In the genomic region with DNA sequence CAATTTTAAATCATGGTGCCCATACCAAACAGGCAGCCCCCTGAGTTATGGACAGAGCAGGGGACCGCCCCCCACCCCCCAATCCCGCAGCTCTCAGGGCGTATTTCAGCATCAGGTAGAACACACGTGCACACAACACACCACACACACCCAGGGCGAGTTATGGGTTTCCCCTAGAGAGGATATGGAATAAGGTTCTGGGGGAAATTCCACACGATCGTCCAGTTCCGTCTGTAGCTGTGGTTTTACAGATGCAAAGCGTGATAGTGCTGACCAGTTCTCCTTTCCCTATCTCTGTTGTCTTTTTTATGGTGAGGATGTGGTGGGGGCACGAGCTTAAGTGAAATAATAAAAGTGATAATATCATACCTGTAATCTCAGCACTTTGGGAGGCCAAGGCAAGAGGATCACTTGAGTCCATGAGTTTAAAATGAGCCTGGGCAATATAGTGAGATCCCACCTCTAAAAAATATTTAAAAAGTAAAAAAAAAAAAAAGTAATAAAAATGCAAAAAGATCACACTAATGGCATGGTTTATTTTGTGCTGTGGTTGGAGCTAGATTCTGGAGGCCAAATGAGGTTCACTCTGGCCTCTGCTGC, we compare ENCODE assay signal across 10 cellular contexts. TPM values are rescaled to one million over a fixed set of nuclear protein-coding genes. Genes with fewer than 3 reads are reported as not detected.
A peak's percentile ranks its signal among the peaks of the same experiment; 100 is the strongest.
DNase-seq lines count a peak whose midpoint lies in the region; ATAC-seq and TF ChIP-seq lines count a peak whose summit lies in the region.
"Had no signal": no experiment of that assay in that cellular context is flagged by ENCODE, and none has a peak within 500 bp of the region (broad histone marks: within the 10 kb centered on the region; RNA-seq: fewer than 3 reads in every experiment).

No MANE protein-coding gene starts in this region.

- H3K27ac Mint-ChIP-seq in activated CD4-positive, alpha-beta T cell treated with anti-CD3 and anti-CD28 coated beads for 36 hours: peak overlapping the region; percentile 51
- peak overlapping the region; percentile 79 for H3K27ac Mint-ChIP-seq in activated B cell treated with CpG ODN at 0.5 μM for 24 hours
- H3K27ac Mint-ChIP-seq in stimulated activated memory B cell treated with anti-CD40 and anti-IgM and Interleukin-4, amounts not matched to agents 10 μg/mL and 1 μg/mL and 100 μg/mL, for 72 hours: peak overlapping the region; percentile 100

- peaks cover 3% of the 10 kb centered on the region for H3K27me3 Mint-ChIP-seq in activated CD4-positive, alpha-beta T cell treated with anti-CD3 and anti-CD28 coated beads for 36 hours
- peaks cover 1% of the 10 kb centered on the region for H3K27me3 Mint-ChIP-seq in activated B cell treated with CpG ODN at 0.5 μM for 24 hours
- no peaks in the 10 kb centered on the region for H3K27me3 Mint-ChIP-seq in stimulated activated memory B cell treated with anti-CD40 and anti-IgM and Interleukin-4, amounts not matched to agents 10 μg/mL and 1 μg/mL and 100 μg/mL, for 72 hours

- H3K4me1 Mint-ChIP-seq in activated CD4-positive, alpha-beta T cell treated with anti-CD3 and anti-CD28 coated beads for 36 hours: peaks cover 50% of the 10 kb centered on the region
- H3K4me1 Mint-ChIP-seq in activated B cell treated with CpG ODN at 0.5 μM for 24 hours: peaks cover 84% of the 10 kb centered on the region
- H3K4me1 Mint-ChIP-seq in stimulated activated memory B cell treated with anti-CD40 and anti-IgM and Interleukin-4, amounts not matched to agents 10 μg/mL and 1 μg/mL and 100 μg/mL, for 72 hours: peaks cover 81% of the 10 kb centered on the region

- ATAC-seq in activated CD4-positive, alpha-beta T cell treated with anti-CD3 and anti-CD28 coated beads for 36 hours: no peak
- ATAC-seq in HG03095 (IDR thresholded peaks at IDR 0.05; ENCODE audit: unreplicated experiment) (peak; percentile 51), activated B cell treated with CpG ODN at 0.5 μM for 24 hours (ENCODE audit: low read depth) (peak; percentile 68)
- ATAC-seq in stimulated activated memory B cell treated with anti-CD40 and anti-IgM and Interleukin-4, amounts not matched to agents 10 μg/mL and 1 μg/mL and 100 μg/mL, for 72 hours: peak; percentile 90

- no peaks in the 10 kb centered on the region for H3K36me3 Mint-ChIP-seq in activated CD4-positive, alpha-beta T cell treated with anti-CD3 and anti-CD28 coated beads for 36 hours (ENCODE audit: low read depth)
- no peaks in the 10 kb centered on the region for H3K36me3 Mint-ChIP-seq in activated B cell treated with CpG ODN at 0.5 μM for 24 hours (ENCODE audit: low read depth)
- H3K36me3 Mint-ChIP-seq in stimulated activated memory B cell treated with anti-CD40 and anti-IgM and Interleukin-4, amounts not matched to agents 10 μg/mL and 1 μg/mL and 100 μg/mL, for 72 hours: no peaks in the 10 kb centered on the region

- in situ Hi-C loops in ACHN (cut with HindIII; ENCODE audit: low pct_ligation_motif_present, low pct_unique_long_range_greater_than_20kb, low sequenced_read_pairs): no loop called here

- H3K4me3 Mint-ChIP-seq in activated CD4-positive, alpha-beta T cell treated with anti-CD3 and anti-CD28 coated beads for 36 hours: no peak overlapping the region
- H3K4me3 Mint-ChIP-seq in activated B cell treated with CpG ODN at 0.5 μM for 24 hours: peak overlapping the region; percentile 70
- peak overlapping the region; percentile 6 for H3K4me3 Mint-ChIP-seq in stimulated activated memory B cell treated with anti-CD40 and anti-IgM and Interleukin-4, amounts not matched to agents 10 μg/mL and 1 μg/mL and 100 μg/mL, for 72 hours

- intact Hi-C loops in activated CD4-positive, alpha-beta T cell treated with anti-CD3 and anti-CD28 coated beads for 36 hours (cut with DNase I, micrococcal nuclease): loop anchor here in 1 of 2 experiments (10.0 kb wide), 1 partner anchor 306 kb away; no protein-coding TSS in a partner anchor
- intact Hi-C loops in activated B cell treated with CpG ODN at 0.5 μM for 24 hours (cut with micrococcal nuclease): loop anchor here (1.0 to 5.0 kb wide), 4 partner anchors 39 to 188 kb away; partner anchors contain the start of gene ZBTB21

- DNase-seq in activated CD4-positive, alpha-beta T cell treated with anti-CD3 and anti-CD28 coated beads for 36 hours: no peak
- no peak for DNase-seq in activated CD4-positive, alpha-beta T cell treated with anti-CD3 and anti-CD28 coated beads for 4 hours
- DNase-seq in activated B cell treated with CpG ODN at 0.5 μM for 24 hours (no peak), COLO668 (lab: John Stamatoyannopoulos, UW; ENCODE audit: unreplicated experiment) (no peak), ACHN (no peak), activated gamma-delta T cell (lab: John Stamatoyannopoulos, UW) (no peak)
- DNase-seq: right lobe of liver, T-helper 9 cell had no signal

- no peaks in the 10 kb centered on the region for H3K9me3 Mint-ChIP-seq in activated CD4-positive, alpha-beta T cell treated with anti-CD3 and anti-CD28 coated beads for 36 hours (ENCODE audit: low read depth)
- no peaks in the 10 kb centered on the region for H3K9me3 Mint-ChIP-seq in activated B cell treated with CpG ODN at 0.5 μM for 24 hours
- H3K9me3 Mint-ChIP-seq in stimulated activated memory B cell treated with anti-CD40 and anti-IgM and Interleukin-4, amounts not matched to agents 10 μg/mL and 1 μg/mL and 100 μg/mL, for 72 hours: no peaks in the 10 kb centered on the region

- no peak for TF ChIP-seq CTCF in activated B cell treated with CpG ODN at 0.5 μM for 24 hours (IDR thresholded peaks at IDR 0.05)

- POLR2A ChIA-PET in activated CD4-positive, alpha-beta T cell treated with anti-CD3 and anti-CD28 coated beads for 36 hours (lab: Charles Lee): interaction anchor here (0.6 kb wide), 1 partner anchor 290 kb away, joined by 3 read pairs; the partner anchor contains the start of gene ABCG1
- POLR2A ChIA-PET in activated B cell treated with CpG ODN at 0.5 μM for 24 hours (lab: Charles Lee): interaction anchor here (0.5 to 2.0 kb wide), 12 partner anchors 8 to 537 kb away, joined by 3 to 13 read pairs (median 4); partner anchors contain the start of genes PRDM15 and ZBTB21

- CTCF ChIA-PET in activated CD4-positive, alpha-beta T cell treated with anti-CD3 and anti-CD28 coated beads for 36 hours (lab: Charles Lee): interaction anchor here (0.7 to 1.4 kb wide), 3 partner anchors 29 to 179 kb away, joined by 3 to 4 read pairs (median 4); no protein-coding TSS in a partner anchor
- CTCF ChIA-PET in activated B cell treated with CpG ODN at 0.5 μM for 24 hours (lab: Charles Lee): interaction anchor here (1.0 kb wide), 1 partner anchor 192 kb away, joined by 3 read pairs; no protein-coding TSS in a partner anchor

RNA-seq across cellular contexts. Expression of gene C2CD2, which starts 25.1 kb away (rescaled TPM):
- 1 to 10 TPM; 6.8 to 7.3 TPM for total RNA-seq in activated CD4-positive, alpha-beta T cell treated with anti-CD3 and anti-CD28 coated beads for 36 hours
- 6.7 TPM in 2 replicates for total RNA-seq in activated B cell treated with CpG ODN at 0.5 μM for 24 hours

RNA-seq across cellular contexts. Expression of gene PRDM15, which starts 49.6 kb away (rescaled TPM):
- 10 to 100 TPM; 11.8 to 13.0 TPM for total RNA-seq in activated CD4-positive, alpha-beta T cell treated with anti-CD3 and anti-CD28 coated beads for 36 hours
- 12.8 and 13.6 TPM in 2 replicates for total RNA-seq in activated B cell treated with CpG ODN at 0.5 μM for 24 hours
